ENCODE assay signal across 26 cellular contexts in genomic region chr1:14949270-14949835, GRCh38.
A peak's percentile ranks its signal among the peaks of the same experiment; 100 is the strongest.
DNase-seq lines count a peak whose midpoint lies in the region; ATAC-seq and TF ChIP-seq lines count a peak whose summit lies in the region.
"Had no signal": no experiment of that assay in that cellular context is flagged by ENCODE, and none has a peak within 500 bp of the region (broad histone marks: within the 10 kb centered on the region; RNA-seq: fewer than 3 reads in every experiment).

No MANE protein-coding gene starts in this region.

- H3K27me3 ChIP-seq in ascending aorta (no peaks in the 10 kb centered on the region), mesenchymal stem cell (ENCODE audit: control insufficient read depth in 1 of 2, insufficient read depth in 1 of 2, low read length in 2 of 2) (no peaks in the 10 kb centered on the region)
- H3K27me3 ChIP-seq: gastroesophageal sphincter, hepatocyte had no signal

- TF ChIP-seq EP300 in Ishikawa (IDR thresholded peaks at IDR 0.05; ENCODE audit: borderline replicate concordance), result peak; percentile 1; the same call in 1 of the 2 replicates

- H3K9me3 ChIP-seq in ascending aorta, result no peaks in the 10 kb centered on the region
- peaks cover 3% of the 10 kb centered on the region for H3K9me3 ChIP-seq in mesenchymal stem cell (ENCODE audit: control insufficient read depth, low read length)

- no peaks in the 10 kb centered on the region for H3K9me3 Mint-ChIP-seq in activated CD4-positive, alpha-beta T cell treated with anti-CD3 and anti-CD28 coated beads, Interleukin-2, amount 10 ng/mL, durations not matched to agents 24 days and 14 days
- H3K9me3 Mint-ChIP-seq: activated CD4-positive, alpha-beta memory T cell treated with anti-CD3 and anti-CD28 coated beads for 36 hours; dendritic cell treated with granulocyte-macrophage colony-stimulating factor and Interleukin-4, amounts not matched to agents 40 ng/mL and 50 ng/mL, for 4 days had no signal

- no peak overlapping the region for H2AFZ ChIP-seq in mesenchymal stem cell (ENCODE audit: low read depth, low read length)
- H2AFZ ChIP-seq: hepatocyte had no signal

- no peak for TF ChIP-seq CTCF in ascending aorta (IDR thresholded peaks at IDR 0.05)

- no peak for TF ChIP-seq RAD21 in Ishikawa (IDR thresholded peaks at IDR 0.05; ENCODE audit: low read depth)

- peak overlapping the region in 1 of 2 experiments; percentile 23 for H3K14ac ChIP-seq in mesenchymal stem cell (ENCODE audit: low read length in 2 of 2)

- no peak overlapping the region for H3K4me2 ChIP-seq in mesenchymal stem cell (ENCODE audit: low read length, poor library complexity, severe bottlenecking)
- H3K4me2 ChIP-seq: hepatocyte had no signal

- H2BK5ac ChIP-seq in mesenchymal stem cell (ENCODE audit: low read depth, low read length, poor library complexity, severe bottlenecking), result no peak overlapping the region

- H3K9ac ChIP-seq in mesenchymal stem cell (ENCODE audit: low read length), result no peak overlapping the region

- H3K36me3 Mint-ChIP-seq in activated CD4-positive, alpha-beta T cell treated with anti-CD3 and anti-CD28 coated beads, Interleukin-2, amount 10 ng/mL, durations not matched to agents 24 days and 14 days (ENCODE audit: low read depth), result no peaks in the 10 kb centered on the region
- H3K36me3 Mint-ChIP-seq: activated CD4-positive, alpha-beta memory T cell treated with anti-CD3 and anti-CD28 coated beads for 36 hours had no signal

- no peaks in the 10 kb centered on the region for H3K4me1 Mint-ChIP-seq in activated CD4-positive, alpha-beta T cell treated with anti-CD3 and anti-CD28 coated beads, Interleukin-2, amount 10 ng/mL, durations not matched to agents 24 days and 14 days

- ATAC-seq in GM18909 (IDR thresholded peaks at IDR 0.05; ENCODE audit: poor library complexity, unreplicated experiment), result no peak
- ATAC-seq: activated CD4-positive, CD25-positive, alpha-beta regulatory T cell treated with anti-CD3 and anti-CD28 coated beads, Interleukin-2, amount 50 U/mL, for 24 hours; gastroesophageal sphincter had no signal

- no peak overlapping the region for H3K4me3 Mint-ChIP-seq in activated CD4-positive, alpha-beta T cell treated with anti-CD3 and anti-CD28 coated beads, Interleukin-2, amount 10 ng/mL, durations not matched to agents 24 days and 14 days
- H3K4me3 Mint-ChIP-seq: activated CD4-positive, alpha-beta memory T cell treated with anti-CD3 and anti-CD28 coated beads for 36 hours; dendritic cell treated with granulocyte-macrophage colony-stimulating factor and Interleukin-4, amounts not matched to agents 40 ng/mL and 50 ng/mL, for 4 days had no signal

- no peak overlapping the region for H2BK12ac ChIP-seq in mesenchymal stem cell (ENCODE audit: low read length in 2 of 2)

- no peak overlapping the region for H2BK120ac ChIP-seq in mesenchymal stem cell (ENCODE audit: low read depth, low read length)

- H3K4me1 ChIP-seq in ascending aorta (peaks cover 9 to 33% of the 10 kb centered on the region in 2 donors), mesenchymal stem cell (ENCODE audit: control insufficient read depth, insufficient read depth, low read depth, low read length) (peaks cover 61% of the 10 kb centered on the region)

- H3K4ac ChIP-seq in mesenchymal stem cell (ENCODE audit: low read depth in 1 of 2, low read length in 2 of 2), result no peak overlapping the region

- H4K8ac ChIP-seq in mesenchymal stem cell (ENCODE audit: low read length), result no peak overlapping the region

- H3K36me3 ChIP-seq in ascending aorta, result no peaks in the 10 kb centered on the region
- peaks cover 0 to 13% of the 10 kb centered on the region in 2 experiments for H3K36me3 ChIP-seq in mesenchymal stem cell (ENCODE audit: control insufficient read depth in 1 of 2, insufficient read depth in 2 of 2, low read depth in 1 of 2, low read length in 2 of 2)
- H3K36me3 ChIP-seq: gastroesophageal sphincter had no signal

- no peak overlapping the region for H3K4me3 ChIP-seq in ascending aorta
- no peak overlapping the region for H3K4me3 ChIP-seq in mesenchymal stem cell (ENCODE audit: insufficient read depth in 1 of 2, low read depth in 1 of 2, low read length in 2 of 2)
- H3K4me3 ChIP-seq: gastroesophageal sphincter, hepatocyte, skin epidermis had no signal

- H3K18ac ChIP-seq in mesenchymal stem cell (ENCODE audit: low read depth in 1 of 2, low read length in 2 of 2), result peak overlapping the region; percentile 40 to 46

- no peaks in the 10 kb centered on the region for H3K27me3 Mint-ChIP-seq in activated CD4-positive, alpha-beta T cell treated with anti-CD3 and anti-CD28 coated beads, Interleukin-2, amount 10 ng/mL, durations not matched to agents 24 days and 14 days
- H3K27me3 Mint-ChIP-seq: activated CD4-positive, alpha-beta memory T cell treated with anti-CD3 and anti-CD28 coated beads for 36 hours had no signal

- intact Hi-C loops in ascending aorta (cut with DNase I), result loop anchor here (1.0 kb wide), 1 partner anchor 19 kb away; no protein-coding TSS in a partner anchor
- intact Hi-C loops in activated CD4-positive, alpha-beta T cell treated with anti-CD3 and anti-CD28 coated beads, Interleukin-2, amount 10 ng/mL, durations not matched to agents 24 days and 14 days (cut with micrococcal nuclease), result no loop called here

- H3K23ac ChIP-seq in mesenchymal stem cell (ENCODE audit: low read length in 2 of 2), result no peak overlapping the region

- WGBS in mesenchymal stem cell, result 95% methylated on average over 6 of the region's 6 CpGs

- no peak for DNase-seq in ascending aorta (ENCODE audit: low spot score in 2 of 2)
- no peak for DNase-seq in mesenchymal stem cell
- DNase-seq in activated CD4-positive, alpha-beta T cell treated with anti-CD3 and anti-CD28 coated beads, Interleukin-2, amount 10 ng/mL, durations not matched to agents 24 days and 14 days, result no peak
- no peak for DNase-seq in NCI-H1105 treated with DMSO at 0.1 percent for 48 hours (lab: John Stamatoyannopoulos, UW)
- DNase-seq: activated CD4-positive, alpha-beta memory T cell treated with anti-CD3 and anti-CD28 coated beads for 36 hours; activated CD8-positive, alpha-beta memory T cell treated with anti-CD3 and anti-CD28 coated beads, Interleukin-2, amount 50 U/mL, for 48 hours; activated naive CD4-positive, alpha-beta T cell treated with anti-CD3 and anti-CD28 coated beads, Interleukin-2, amount 50 U/mL, for 16 hours; amniotic stem cell; GOT3; NCI-H1092 treated with DMSO at 0.1 percent for 48 hours; NCI-H187 treated with DMSO at 0.1 percent for 48 hours; NCI-H226; NCI-H748 treated with DMSO at 0.1 percent for 48 hours; stimulated activated CD4-positive, alpha-beta T cell treated with anti-CD3 and anti-CD28 coated beads, Interleukin-1b, Interleukin-23, amount 100 ng/mL, for 48 hours; stimulated activated CD8-positive, alpha-beta memory T cell treated with anti-CD3 and anti-CD28 coated beads, Interleukin-4, amount 100 ng/mL, for 48 hours; T-helper 1 cell had no signal

- H3K27ac Mint-ChIP-seq in activated CD4-positive, alpha-beta T cell treated with anti-CD3 and anti-CD28 coated beads, Interleukin-2, amount 10 ng/mL, durations not matched to agents 24 days and 14 days, result no peak overlapping the region
- H3K27ac Mint-ChIP-seq: activated CD4-positive, alpha-beta memory T cell treated with anti-CD3 and anti-CD28 coated beads for 36 hours; dendritic cell treated with granulocyte-macrophage colony-stimulating factor and Interleukin-4, amounts not matched to agents 40 ng/mL and 50 ng/mL, for 4 days had no signal

- peak overlapping the region; percentile 77 to 93 for H3K27ac ChIP-seq in ascending aorta
- H3K27ac ChIP-seq in mesenchymal stem cell (ENCODE audit: low read length, poor library complexity, severe bottlenecking), result peak overlapping the region; percentile 11
- peak overlapping the region; percentile 64 for H3K27ac ChIP-seq in temporal lobe (ENCODE audit: low read depth, low read length)
- H3K27ac ChIP-seq: C4-2B, gastroesophageal sphincter, hepatocyte, RWPE1 had no signal

- H2BK15ac ChIP-seq in mesenchymal stem cell (ENCODE audit: low read depth, poor library complexity, severe bottlenecking), result peak overlapping the region; percentile 1

- H2AK5ac ChIP-seq in mesenchymal stem cell (ENCODE audit: low read length, severe bottlenecking), result peak overlapping the region; percentile 28

- H3K79me1 ChIP-seq in mesenchymal stem cell (replicated peaks; ENCODE audit: low read length, poor library complexity, severe bottlenecking), result peaks cover 30% of the 10 kb centered on the region

- H4K91ac ChIP-seq in mesenchymal stem cell (ENCODE audit: low read length), result no peak overlapping the region

TF ChIP-seq in Ishikawa, 13 proteins besides CTCF, POLR2A, EP300 and RAD21:
- TF ChIP-seq TAF1 (IDR thresholded peaks at IDR 0.05; ENCODE audit: low read depth), result 0 out of 2 replicates have a peak, but pooled peaks have one; percentile 17
- peak; percentile 12; the same call in 1 of the 2 replicates for TF ChIP-seq MAX (IDR thresholded peaks at IDR 0.05)
- no peak for TF ChIP-seq REST (IDR thresholded peaks at IDR 0.05; ENCODE audit: low read depth)
- TF ChIP-seq EGR1 (IDR thresholded peaks at IDR 0.05), result no peak
- peak; percentile 45 for TF ChIP-seq NFIC (IDR thresholded peaks at IDR 0.05)
TF ChIP-seq in Ishikawa: peak in this region for 3.

Comparison
In these comparisons a context has a peak if more than half of its experiments do, and no peak if none do; other contexts are left out.
1. H3K27ac ChIP-seq: peak in every context shown above with its lines; median percentile 85 in ascending aorta; 64 in temporal lobe; 11 in mesenchymal stem cell.